In the genomic region with DNA sequence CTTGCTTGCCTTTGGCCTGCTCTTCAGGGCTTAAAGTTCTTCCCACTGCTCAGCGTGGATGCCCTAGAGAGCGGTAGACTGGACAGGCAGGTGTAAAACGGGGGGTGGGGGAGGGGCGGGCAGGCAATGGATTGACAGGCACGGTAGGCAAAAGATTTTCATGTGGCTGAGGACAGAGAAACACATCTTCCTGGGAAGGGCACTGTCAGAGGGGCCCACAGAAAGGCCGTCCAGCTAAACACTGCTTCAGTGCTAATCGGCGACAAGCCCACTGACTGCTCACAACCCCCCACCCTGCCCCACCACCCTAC, we compare ENCODE assay signal across 1 cellular context.
TF ChIP-seq lines count a peak whose summit lies in the region.

No MANE protein-coding gene starts in this region.

TF ChIP-seq in WTC11, 78 proteins besides CTCF, POLR2A, EP300 and RAD21 (continued from another document):
- TF ChIP-seq RORB (CRISPR knock-in tag; IDR thresholded peaks at IDR 0.05): no peak
- no peak for TF ChIP-seq JAZF1 (CRISPR knock-in tag; IDR thresholded peaks at IDR 0.05)
